ENCODE assay signal across 8 cellular contexts in the genomic region with DNA sequence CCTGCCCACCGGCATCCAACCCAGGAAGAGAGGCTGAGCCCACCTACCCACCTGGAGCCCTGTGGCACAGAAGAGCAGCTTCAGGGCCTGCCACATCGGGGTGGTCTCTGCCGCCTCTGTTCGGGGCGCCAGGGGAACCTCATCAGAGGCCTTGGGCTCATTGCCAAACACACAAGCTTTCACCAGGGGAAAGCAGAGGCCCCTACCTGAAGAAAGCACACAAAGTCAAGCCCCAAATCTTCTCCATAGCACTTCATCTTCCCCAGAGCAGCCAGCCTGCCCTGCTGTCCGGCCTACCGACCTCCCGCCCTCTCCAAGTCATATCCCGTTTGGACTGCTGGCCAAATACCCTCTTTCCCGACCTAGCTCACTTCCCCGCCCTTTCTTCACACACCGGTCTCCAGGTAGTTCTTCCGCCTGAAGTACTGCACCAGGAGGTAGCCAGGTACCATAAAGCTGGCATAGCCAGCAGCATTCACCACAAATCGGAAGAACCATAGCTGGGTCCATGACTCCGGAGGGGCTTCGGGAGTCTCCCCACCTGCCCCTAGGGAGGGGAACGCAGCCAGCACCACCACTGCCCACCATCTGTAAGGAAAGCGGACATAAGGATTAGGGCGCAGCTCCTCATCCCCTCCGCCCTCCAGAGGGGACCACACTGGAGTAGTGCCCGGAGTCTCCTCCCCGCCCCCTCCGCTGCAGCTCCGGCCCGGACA. TPM values are rescaled to one million over a fixed set of nuclear protein-coding genes. Genes with fewer than 3 reads are reported as not detected.
A peak's percentile ranks its signal among the peaks of the same experiment; 100 is the strongest.
DNase-seq lines count a peak whose midpoint lies in the region; ATAC-seq and TF ChIP-seq lines count a peak whose summit lies in the region.

No MANE protein-coding gene starts in this region.

- intact Hi-C loops in CD4-positive, alpha-beta T cell (cut with DNase I, micrococcal nuclease), result loop anchor here (1.0 to 5.0 kb wide), 5 partner anchors 9 to 129 kb away; partner anchors contain the start of genes SLC29A1 (in 2 of the 2), HSP90AB1 (in 1 of the 2), MRPL14 (in 1 of the 2) and NFKBIE (in 1 of the 2)

- CTCF ChIA-PET in CD4-positive, alpha-beta T cell (lab: Charles Lee), result interaction anchor here (0.8 to 2.6 kb wide), 17 partner anchors 8 to 568 kb away, joined by 3 to 12 read pairs (median 3); partner anchors contain the start of genes AARS2, HSP90AB1 and SLC29A1

- H3K9me3 ChIP-seq in CD4-positive, alpha-beta T cell (ENCODE audit: control insufficient read depth, low read length), result no peaks in the 10 kb centered on the region

- H3K4me3 Mint-ChIP-seq in CD4-positive, alpha-beta T cell, result peak overlapping the region; percentile 82
- H3K4me3 Mint-ChIP-seq in activated naive CD8-positive, alpha-beta T cell treated with anti-CD3 and anti-CD28 coated beads for 36 hours, result peak overlapping the region; percentile 89
- H3K4me3 Mint-ChIP-seq in immature natural killer cell, result peak overlapping the region; percentile 71 to 87 (median 84)

- no peak for DNase-seq in CD4-positive, alpha-beta T cell
- DNase-seq in HL-60 (ENCODE audit: low read depth in 1 of 2, low spot score in 1 of 2) (no peak), immature natural killer cell (no peak), cerebellum (ENCODE audit: low spot score) (no peak)
- DNase-seq in activated naive CD8-positive, alpha-beta T cell treated with anti-CD3 and anti-CD28 coated beads for 36 hours, result peak; percentile 50
- DNase-seq in stimulated activated naive CD4-positive, alpha-beta T cell treated with Interleukin-2 at 50 U/mL for 16 hours (lab: John Stamatoyannopoulos, UW), result peak; percentile 26

- H3K27me3 Mint-ChIP-seq in CD4-positive, alpha-beta T cell, result no peaks in the 10 kb centered on the region
- H3K27me3 Mint-ChIP-seq in activated naive CD8-positive, alpha-beta T cell treated with anti-CD3 and anti-CD28 coated beads for 36 hours, result peaks cover 6% of the 10 kb centered on the region
- peaks cover 23 to 39% (median 25%) of the 10 kb centered on the region in 3 donors for H3K27me3 Mint-ChIP-seq in immature natural killer cell (ENCODE audit: low read depth in 3 of 3)

- H3K27ac Mint-ChIP-seq in CD4-positive, alpha-beta T cell, result peak overlapping the region; percentile 60
- H3K27ac Mint-ChIP-seq in activated naive CD8-positive, alpha-beta T cell treated with anti-CD3 and anti-CD28 coated beads for 36 hours, result peak overlapping the region; percentile 86
- peak overlapping the region; percentile 62 to 93 (median 83) for H3K27ac Mint-ChIP-seq in immature natural killer cell

- H3K4me3 ChIP-seq in HL-60 (replicated peaks; ENCODE audit: insufficient read depth, low read length), result peak overlapping the region; percentile 91

- H3K27ac ChIP-seq in CD4-positive, alpha-beta T cell (ENCODE audit: low read depth, low read length), result peak overlapping the region; percentile 63
- peak overlapping the region; percentile 81 for H3K27ac ChIP-seq in HL-60 (replicated peaks)

- no peaks in the 10 kb centered on the region for H3K9me3 Mint-ChIP-seq in CD4-positive, alpha-beta T cell
- no peaks in the 10 kb centered on the region for H3K9me3 Mint-ChIP-seq in activated naive CD8-positive, alpha-beta T cell treated with anti-CD3 and anti-CD28 coated beads for 36 hours
- peaks cover 0 to 1% (median 0%) of the 10 kb centered on the region in 6 donors for H3K9me3 Mint-ChIP-seq in immature natural killer cell

- TF ChIP-seq CTCF in CD4-positive, alpha-beta T cell (IDR thresholded peaks at IDR 0.05), result no peak
- no peak for TF ChIP-seq CTCF in HL-60 (IDR thresholded peaks at IDR 0.05; ENCODE audit: insufficient read depth, low read length)

- ATAC-seq in CD4-positive, alpha-beta T cell (ENCODE audit: poor library complexity), result no peak
- ATAC-seq in HG02763 (IDR thresholded peaks at IDR 0.05; ENCODE audit: unreplicated experiment), result no peak
- ATAC-seq in GM19397 (IDR thresholded peaks at IDR 0.05; ENCODE audit: unreplicated experiment), result no peak

- peaks cover 59% of the 10 kb centered on the region for H3K4me1 Mint-ChIP-seq in CD4-positive, alpha-beta T cell (ENCODE audit: low read depth)
- H3K4me1 Mint-ChIP-seq in activated naive CD8-positive, alpha-beta T cell treated with anti-CD3 and anti-CD28 coated beads for 36 hours, result peaks cover 67% of the 10 kb centered on the region
- peaks cover 31 to 62% of the 10 kb centered on the region in 2 donors for H3K4me1 Mint-ChIP-seq in immature natural killer cell

- peaks cover 73% of the 10 kb centered on the region for H3K36me3 Mint-ChIP-seq in CD4-positive, alpha-beta T cell (ENCODE audit: low read depth)
- peaks cover 67% of the 10 kb centered on the region for H3K36me3 Mint-ChIP-seq in activated naive CD8-positive, alpha-beta T cell treated with anti-CD3 and anti-CD28 coated beads for 36 hours
- H3K36me3 Mint-ChIP-seq in immature natural killer cell, result peaks cover 25 to 34% (median 31%) of the 10 kb centered on the region in 3 donors

- POLR2A ChIA-PET in CD4-positive, alpha-beta T cell (lab: Charles Lee), result interaction anchor here (0.8 to 4.0 kb wide), 11 partner anchors 8 to 1082 kb away, joined by 3 to 135 read pairs (median 3); partner anchors contain the start of genes AARS2, GTPBP2, HSP90AB1 and SLC29A1

- H3K27me3 ChIP-seq in CD4-positive, alpha-beta T cell (ENCODE audit: control insufficient read depth, insufficient read depth, low read length), result no peaks in the 10 kb centered on the region
- no peaks in the 10 kb centered on the region for H3K27me3 ChIP-seq in HL-60 (ENCODE audit: insufficient read depth, poor library complexity, severe bottlenecking)

RNA-seq across cellular contexts. Expression of gene SLC35B2, which starts 0.9 kb away (rescaled TPM):
- 1 to 10 TPM; 6.4 to 7.0 TPM for total RNA-seq in CD4-positive, alpha-beta T cell
- 10 to 100 TPM; 22.8 to 24.9 TPM for total RNA-seq in activated naive CD8-positive, alpha-beta T cell treated with anti-CD3 and anti-CD28 coated beads for 36 hours
- polyA plus RNA-seq in immature natural killer cell, result 100 to 1,000 TPM in 1 of 3 donors, 10 to 100 TPM in 2; 64.1 to 119 (median 69.1) TPM
- 23.9 TPM for total RNA-seq in cerebellum

RNA-seq across cellular contexts. Expression of gene NFKBIE, which starts 8.9 kb away (rescaled TPM):
- 10 to 100 TPM; 43.0 to 43.1 TPM for total RNA-seq in CD4-positive, alpha-beta T cell
- 10 to 100 TPM; 22.7 to 24.8 TPM for total RNA-seq in activated naive CD8-positive, alpha-beta T cell treated with anti-CD3 and anti-CD28 coated beads for 36 hours
- polyA plus RNA-seq in immature natural killer cell, result 1 to 10 TPM; 3.8 to 8.4 (median 8.3) TPM
- 4.5 TPM for total RNA-seq in cerebellum

RNA-seq across cellular contexts. Expression of gene HSP90AB1, which starts 9.5 kb away (rescaled TPM):
- total RNA-seq in CD4-positive, alpha-beta T cell, result 100 to 1,000 TPM; 401 to 405 TPM
- 1,000 to 10,000 TPM; 2,498 to 2,524 TPM for total RNA-seq in activated naive CD8-positive, alpha-beta T cell treated with anti-CD3 and anti-CD28 coated beads for 36 hours
- polyA plus RNA-seq in immature natural killer cell, result 100 to 1,000 TPM; 185 to 309 (median 280) TPM
- total RNA-seq in cerebellum, result 210 TPM

RNA-seq across cellular contexts. Expression of gene TMEM151B, which starts 13.8 kb away (rescaled TPM):
- not detected for total RNA-seq in CD4-positive, alpha-beta T cell
- total RNA-seq in activated naive CD8-positive, alpha-beta T cell treated with anti-CD3 and anti-CD28 coated beads for 36 hours, result not detected
- not detected for polyA plus RNA-seq in immature natural killer cell
- 25.6 TPM for total RNA-seq in cerebellum

RNA-seq across cellular contexts. Expression of gene SLC29A1, which starts 33.1 kb away (rescaled TPM):
- 1 to 10 TPM in 1 of 2 experiments, under 1 TPM in 1; 0.67 to 1.3 TPM for total RNA-seq in CD4-positive, alpha-beta T cell
- total RNA-seq in activated naive CD8-positive, alpha-beta T cell treated with anti-CD3 and anti-CD28 coated beads for 36 hours, result 100 to 1,000 TPM in 1 of 2 experiments, 10 to 100 TPM in 1; 92.5 to 102 TPM
- polyA plus RNA-seq in immature natural killer cell, result 1 to 10 TPM; 1.5 to 3.0 (median 1.8) TPM
- 10.8 TPM for total RNA-seq in cerebellum

Comparison
In these comparisons a context has a peak if more than half of its experiments do, and no peak if none do; other contexts are left out.
1. DNase-seq: peak in activated naive CD8-positive, alpha-beta T cell treated with anti-CD3 and anti-CD28 coated beads for 36 hours (single experiment) and stimulated activated naive CD4-positive, alpha-beta T cell treated with Interleukin-2 at 50 U/mL for 16 hours (single experiment); none in CD4-positive, alpha-beta T cell (0 of 10), HL-60 (0 of 2), immature natural killer cell (0 of 3) and cerebellum (single experiment).
2. RNA of gene HSP90AB1, which starts 9.5 kb away (total RNA-seq): 2,498 to 2,524 TPM in activated naive CD8-positive, alpha-beta T cell treated with anti-CD3 and anti-CD28 coated beads for 36 hours; 401 to 405 TPM in CD4-positive, alpha-beta T cell and 210 TPM in cerebellum (single experiment); every median in the first group is over 4 times any median in the second.
3. Peak in every context shown above with its lines, with median percentiles within 50 percentile points of each other: H3K27ac Mint-ChIP-seq and H3K4me3 Mint-ChIP-seq.